In the genomic region with DNA sequence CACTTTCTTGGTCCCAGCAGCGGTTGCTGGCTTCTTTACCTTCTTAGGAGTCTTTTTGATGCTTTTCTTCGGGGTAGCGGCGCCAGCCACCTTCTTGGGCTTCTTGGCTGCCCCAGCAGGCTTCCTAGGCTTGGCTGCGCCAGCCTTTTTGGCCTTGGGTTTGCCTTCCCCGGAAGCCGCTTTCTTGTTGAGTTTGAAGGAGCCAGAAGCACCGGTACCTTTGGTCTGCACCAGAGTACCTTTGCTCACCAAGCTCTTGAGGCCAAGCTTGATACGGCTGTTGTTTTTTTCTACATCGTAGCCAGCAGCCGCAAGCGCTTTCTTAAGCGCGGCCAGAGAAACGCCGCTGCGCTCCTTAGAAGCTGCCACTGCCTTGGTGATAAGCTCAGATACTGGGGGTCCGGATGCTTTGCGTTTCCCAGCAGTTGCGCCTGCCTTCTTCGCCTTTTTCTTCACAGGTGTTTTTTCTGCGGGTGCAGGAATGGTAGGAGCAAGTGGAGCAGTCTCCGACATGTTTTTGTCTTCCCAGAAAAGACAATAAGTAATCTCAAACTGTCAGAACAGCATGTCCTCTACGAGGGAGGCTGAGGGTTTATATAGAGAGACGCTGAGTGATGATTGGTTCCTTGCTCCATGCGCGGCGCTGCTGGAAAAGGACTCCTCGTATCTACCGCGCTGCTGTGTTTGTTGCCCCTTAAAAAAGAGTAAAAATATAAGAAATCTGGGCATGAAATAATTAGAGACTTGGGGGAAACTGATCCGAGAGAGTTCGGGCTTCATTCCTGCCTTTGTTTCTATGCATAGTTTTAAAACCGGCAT, we compare ENCODE assay signal across 8 cellular contexts.
DNase-seq lines count a peak whose midpoint lies in the region; ATAC-seq and TF ChIP-seq lines count a peak whose summit lies in the region.

No MANE protein-coding gene starts in this region.

- peak overlapping the region; percentile 77 for H3K9ac ChIP-seq in IMR-90 (ENCODE audit: low read depth, low read length)

- H3K4me2 ChIP-seq in IMR-90 (ENCODE audit: low read depth, low read length) = peak overlapping the region; percentile 97

- peak overlapping the region; percentile 76 for H3K56ac ChIP-seq in IMR-90 (ENCODE audit: extremely low read depth, insufficient read depth, low read length)

- in situ Hi-C loops in IMR-90 (cut with MboI; ENCODE audit: low sequenced_read_pairs) (no loop called here), astrocyte of the cerebellum (cut with HindIII; ENCODE audit: low sequenced_read_pairs) (no loop called here)

- H3K4me3 ChIP-seq in IMR-90 (ENCODE audit: insufficient read depth, low read depth, low read length) = peak overlapping the region; percentile 53
- peak overlapping the region; percentile 50 for H3K4me3 ChIP-seq in astrocyte of the cerebellum (ENCODE audit: low read depth, low read length)
- H3K4me3 ChIP-seq in iPS-11a (ENCODE audit: low read depth, low read length) = peak overlapping the region; percentile 69
- peak overlapping the region; percentile 43 to 66 (median 46) for H3K4me3 ChIP-seq in skin epidermis

- DNase-seq in Daoy (ENCODE audit: low read depth) = peak; percentile 77
- DNase-seq in IMR-90 = peak; percentile 84
- DNase-seq in SKM-1 treated with dmso at 0.1 percent for 144 hours (lab: John Stamatoyannopoulos, UW; ENCODE audit: unreplicated experiment) = peak; percentile 69
- peak; percentile 54 for DNase-seq in astrocyte of the cerebellum (ENCODE audit: low read depth)
- DNase-seq in D341Med (ENCODE audit: low spot score) = no peak

- H2AK5ac ChIP-seq in IMR-90 (ENCODE audit: low read depth, low read length) = no peak overlapping the region

- H3K27ac ChIP-seq in IMR-90 (ENCODE audit: insufficient read depth, low read length) = peak overlapping the region; percentile 56
- peak overlapping the region in 20 of 21 experiments; percentile 31 to 90 (median 75) for H3K27ac ChIP-seq in skin epidermis

- no peak overlapping the region for H4K91ac ChIP-seq in IMR-90 (ENCODE audit: insufficient read depth, low read depth, low read length)

- H4K5ac ChIP-seq in IMR-90 (ENCODE audit: low read depth, low read length) = no peak overlapping the region

- peak overlapping the region; percentile 80 for H2BK5ac ChIP-seq in IMR-90 (ENCODE audit: low read depth, low read length, poor library complexity, severe bottlenecking)

- H3K4ac ChIP-seq in IMR-90 (ENCODE audit: low read depth, low read length) = peak overlapping the region; percentile 75

- peak overlapping the region; percentile 56; the same call in 1 of the 2 replicates for H2BK20ac ChIP-seq in IMR-90 (ENCODE audit: low read depth, low read length)

- TSS peak; percentile 99 for BruUV-seq in IMR-90 (replicated peaks; lab: Mats Ljungman, UMichigan)

- peak overlapping the region; percentile 74 for H2AK9ac ChIP-seq in IMR-90 (replicated peaks; ENCODE audit: low read depth, low read length, poor library complexity)

- no peaks in the 10 kb centered on the region for H3K36me3 ChIP-seq in IMR-90 (ENCODE audit: control insufficient read depth, insufficient read depth, low read length)

- no peaks in the 10 kb centered on the region for H3K79me1 ChIP-seq in IMR-90 (ENCODE audit: low read depth in 1 of 2, low read length in 2 of 2)

- TF ChIP-seq CTCF in IMR-90 (conservative IDR thresholded peaks at IDR 0.05; ENCODE audit: low read depth, low read length) = no peak
- TF ChIP-seq CTCF in astrocyte of the cerebellum (IDR thresholded peaks at IDR 0.05; ENCODE audit: low read depth, low read length, missing control alignments) = no peak

- H4K8ac ChIP-seq in IMR-90 (ENCODE audit: low read depth in 2 of 2, low read length in 2 of 2) = no peak overlapping the region; a peak in 1 of 4 replicates

- 1% methylated on average over 18 of the region's 34 CpGs; no CpG with 5 or more reads in 1 of the 2 experiments for WGBS in IMR-90 (ENCODE audit: extremely low coverage in 2 of 2, insufficient read length in 1 of 2), 2 experiments

- CTCF ChIA-PET in IMR-90 (lab: Yijun Ruan, JAX) = interaction anchor here (0.9 to 1.1 kb wide), 2 partner anchors 14 to 18 kb away, joined by 3 to 5 read pairs; a partner anchor contains a TSS

- 0 out of 2 replicates have a peak, but pooled peaks cover 2% of the 10 kb centered on the region for H3K4me1 ChIP-seq in IMR-90 (ENCODE audit: control insufficient read depth, insufficient read depth, low read length)

- TF ChIP-seq RAD21 in IMR-90 (IDR thresholded peaks at IDR 0.05; ENCODE audit: low read length) = no peak

- peak overlapping the region; percentile 87 for H2AFZ ChIP-seq in IMR-90 (replicated peaks; ENCODE audit: low read length, poor library complexity)

- no peak overlapping the region; the same call in 2 of the 3 replicates for H2BK15ac ChIP-seq in IMR-90 (ENCODE audit: low read depth, low read length)

- intact Hi-C loops in IMR-90 (cut with micrococcal nuclease) = no loop called here

- peak overlapping the region; percentile 66; the same call in 1 of the 2 replicates for H3K14ac ChIP-seq in IMR-90 (replicated peaks; ENCODE audit: low read depth, low read length)

- no peaks in the 10 kb centered on the region for H4K20me1 ChIP-seq in IMR-90 (ENCODE audit: insufficient read depth, low read length)

- POLR2A ChIA-PET in IMR-90 (lab: Charles Lee; ENCODE audit: unreplicated experiment) = interaction anchor here (0.5 to 2.5 kb wide), 6 partner anchors 9 to 909 kb away, joined by 3 to 7 read pairs (median 5); a partner anchor contains a TSS

- H2BK120ac ChIP-seq in IMR-90 (ENCODE audit: low read depth, low read length) = peak overlapping the region; percentile 75

- H3K23ac ChIP-seq in IMR-90 (ENCODE audit: low read depth, low read length) = peak overlapping the region; percentile 91

- peak; percentile 94 for TF ChIP-seq POLR2A in IMR-90 (IDR thresholded peaks at IDR 0.05; ENCODE audit: low read depth, low read length)

- H3K9me1 ChIP-seq in IMR-90 (ENCODE audit: insufficient read depth, low read length) = no peaks in the 10 kb centered on the region

- dilution Hi-C loops in IMR-90 (cut with HindIII; ENCODE audit: low sequenced_read_pairs, unreplicated experiment) = no loop called here

- peak; percentile 40 for ATAC-seq in GM21526 (IDR thresholded peaks at IDR 0.05; ENCODE audit: low FRiP score, unreplicated experiment)
- ATAC-seq in IMR-90 (ENCODE audit: low read depth) = peak; percentile 89

- no peaks in the 10 kb centered on the region for H3K9me3 ChIP-seq in IMR-90 (ENCODE audit: control insufficient read depth, insufficient read depth, low read length)

- peak overlapping the region; percentile 59; the same call in 1 of the 2 replicates for H3K18ac ChIP-seq in IMR-90 (ENCODE audit: low read depth, low read length)

- no peaks in the 10 kb centered on the region for H3K27me3 ChIP-seq in IMR-90 (ENCODE audit: control insufficient read depth, insufficient read depth, low read length)

TF ChIP-seq in IMR-90, 13 proteins besides CTCF, POLR2A, EP300 and RAD21:
- peak; percentile 66; the same call in 1 of the 2 replicates for TF ChIP-seq MXI1 (IDR thresholded peaks at IDR 0.05; ENCODE audit: borderline replicate concordance, low read depth, low read length)
- no peak for TF ChIP-seq SMC3 (IDR thresholded peaks at IDR 0.05; ENCODE audit: low read depth, low read length)
- TF ChIP-seq MAZ (IDR thresholded peaks at IDR 0.05; ENCODE audit: borderline replicate concordance, low read depth, low read length) = no peak
- TF ChIP-seq USF2 (IDR thresholded peaks at IDR 0.05; ENCODE audit: low read depth, low read length) = 0 out of 2 replicates have a peak, but pooled peaks have one; percentile 19
- no peak for TF ChIP-seq ELK1 (IDR thresholded peaks at IDR 0.05; ENCODE audit: borderline replicate concordance, low read depth, low read length)
